In the genomic region with DNA sequence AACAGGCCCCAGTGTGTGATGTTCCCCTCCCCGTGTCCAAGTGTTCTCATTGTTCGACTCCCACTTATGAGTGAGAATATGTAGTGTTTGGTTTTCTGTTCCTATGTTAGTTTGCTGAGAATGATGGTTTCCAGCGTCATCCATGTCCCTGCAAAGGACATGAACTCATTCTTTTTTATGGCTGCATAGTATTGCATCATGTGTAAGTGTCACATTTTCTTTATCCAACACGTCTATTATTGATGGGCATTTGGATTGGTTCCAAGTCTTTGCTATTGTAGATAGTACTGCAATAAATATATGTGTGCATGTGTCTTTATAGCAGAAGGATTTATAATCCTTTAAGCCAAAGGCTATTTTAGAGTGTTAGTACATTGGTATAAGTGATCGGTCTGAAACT, we compare ENCODE assay signal across 12 cellular contexts. TPM values are rescaled to one million over a fixed set of nuclear protein-coding genes. Genes with fewer than 3 reads are reported as not detected.
"Had no signal": no experiment of that assay in that cellular context is flagged by ENCODE, and none has a peak within 500 bp of the region (broad histone marks: within the 10 kb centered on the region; RNA-seq: fewer than 3 reads in every experiment).

No MANE protein-coding gene starts in this region.

RNA-seq across cellular contexts. Expression of a gene that starts 4.0 kb away (rescaled TPM):
- total RNA-seq: activated CD4-positive, alpha-beta T cell treated with anti-CD3 and anti-CD28 coated beads for 36 hours; activated CD4-positive, alpha-beta T cell treated with anti-CD3 and anti-CD28 coated beads, Interleukin-2, amount 10 ng/mL, durations not matched to agents 7 days and 5 days; activated CD8-positive, alpha-beta T cell treated with anti-CD3 and anti-CD28 coated beads, Interleukin-2, amount 10 ng/mL, durations not matched to agents 7 days and 5 days; activated naive CD8-positive, alpha-beta T cell treated with anti-CD3 and anti-CD28 coated beads, Interleukin-2, amount 10 ng/mL, durations not matched to agents 7 days and 5 days; activated T-helper 2 cell treated with anti-CD3 and anti-CD28 coated beads, Interferon-gamma antibody, Interleukin-2, Interleukin-4, amounts not matched to agents 10 μg/mL and 5 μg/mL and 100 μg/mL, durations not matched to agents 14 hours and 24 hours and 36 hours; ascending aorta; cardiac septum; MCF 10A; NCI-H460; OCI-LY7; Right ventricle myocardium superior had no signal
- polyA plus RNA-seq: SK-N-SH had no signal
